ENCODE assay signal across 8 cellular contexts in the genomic region with DNA sequence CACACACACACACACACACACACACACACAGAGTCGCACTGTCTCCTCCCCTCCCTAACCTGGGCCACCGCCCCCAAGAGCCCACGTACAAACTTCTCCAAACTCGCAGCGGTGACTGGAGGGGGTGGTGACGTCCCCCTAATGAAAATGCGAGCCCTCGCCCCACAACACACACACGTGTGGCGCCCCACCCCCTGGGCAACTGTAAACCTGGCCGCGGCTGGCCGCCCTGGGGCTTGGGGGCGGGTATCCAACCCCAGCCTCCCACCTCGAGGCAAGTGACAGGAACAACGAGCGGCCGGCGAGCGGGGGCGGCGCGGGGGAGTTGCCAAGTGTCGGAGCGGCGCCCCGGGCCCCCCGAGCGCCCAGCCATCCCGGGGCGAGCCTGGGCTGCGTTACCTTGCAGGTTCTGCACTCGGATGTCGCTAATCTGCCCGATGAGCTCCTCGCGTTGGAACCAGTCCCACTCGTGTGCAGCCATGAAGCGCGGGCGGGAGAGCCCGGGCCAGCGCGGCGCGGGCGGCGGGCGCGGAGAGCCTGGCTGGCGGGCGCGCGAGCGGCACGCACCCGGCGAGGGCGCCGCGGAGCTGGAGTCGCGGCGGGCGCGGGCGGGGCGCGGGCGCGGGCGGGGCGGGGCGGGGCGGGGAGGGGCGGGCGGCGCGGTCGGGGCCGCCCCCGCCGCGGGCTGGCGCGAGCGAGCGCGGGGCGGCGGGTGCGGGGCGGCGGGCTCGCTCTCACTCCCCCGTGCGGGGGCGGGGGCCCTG. TPM values are rescaled to one million over a fixed set of nuclear protein-coding genes. Genes with fewer than 3 reads are reported as not detected.
A peak's percentile ranks its signal among the peaks of the same experiment; 100 is the strongest.
DNase-seq lines count a peak whose midpoint lies in the region; ATAC-seq and TF ChIP-seq lines count a peak whose summit lies in the region.

A gene with protein sequence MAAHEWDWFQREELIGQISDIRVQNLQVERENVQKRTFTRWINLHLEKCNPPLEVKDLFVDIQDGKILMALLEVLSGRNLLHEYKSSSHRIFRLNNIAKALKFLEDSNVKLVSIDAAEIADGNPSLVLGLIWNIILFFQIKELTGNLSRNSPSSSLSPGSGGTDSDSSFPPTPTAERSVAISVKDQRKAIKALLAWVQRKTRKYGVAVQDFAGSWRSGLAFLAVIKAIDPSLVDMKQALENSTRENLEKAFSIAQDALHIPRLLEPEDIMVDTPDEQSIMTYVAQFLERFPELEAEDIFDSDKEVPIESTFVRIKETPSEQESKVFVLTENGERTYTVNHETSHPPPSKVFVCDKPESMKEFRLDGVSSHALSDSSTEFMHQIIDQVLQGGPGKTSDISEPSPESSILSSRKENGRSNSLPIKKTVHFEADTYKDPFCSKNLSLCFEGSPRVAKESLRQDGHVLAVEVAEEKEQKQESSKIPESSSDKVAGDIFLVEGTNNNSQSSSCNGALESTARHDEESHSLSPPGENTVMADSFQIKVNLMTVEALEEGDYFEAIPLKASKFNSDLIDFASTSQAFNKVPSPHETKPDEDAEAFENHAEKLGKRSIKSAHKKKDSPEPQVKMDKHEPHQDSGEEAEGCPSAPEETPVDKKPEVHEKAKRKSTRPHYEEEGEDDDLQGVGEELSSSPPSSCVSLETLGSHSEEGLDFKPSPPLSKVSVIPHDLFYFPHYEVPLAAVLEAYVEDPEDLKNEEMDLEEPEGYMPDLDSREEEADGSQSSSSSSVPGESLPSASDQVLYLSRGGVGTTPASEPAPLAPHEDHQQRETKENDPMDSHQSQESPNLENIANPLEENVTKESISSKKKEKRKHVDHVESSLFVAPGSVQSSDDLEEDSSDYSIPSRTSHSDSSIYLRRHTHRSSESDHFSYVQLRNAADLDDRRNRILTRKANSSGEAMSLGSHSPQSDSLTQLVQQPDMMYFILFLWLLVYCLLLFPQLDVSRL (minus strand): TSS at position 597 of the 764 bp plus-strand sequence. CDS start 116 bp downstream, at position 481.

- peak within 1 kb of the TSS; percentile 84 for H3K4me3 Mint-ChIP-seq in MCF 10A (ENCODE audit: unreplicated experiment)

- CTCF ChIA-PET in MCF 10A (lab: Yijun Ruan, JAX), result interaction anchor here (0.5 to 1.2 kb wide), 6 partner anchors 17 to 1062 kb away, joined by 3 to 5 read pairs (median 4); no protein-coding TSS in a partner anchor

- peaks cover 63% of the 10 kb centered on the region for H3K4me1 Mint-ChIP-seq in MCF 10A (ENCODE audit: insufficient read depth, unreplicated experiment)

- H3K36me3 ChIP-seq in SK-N-MC (ENCODE audit: insufficient read depth, low read length), result no peaks in the 10 kb centered on the region

- no peaks in the 10 kb centered on the region for H3K27me3 Mint-ChIP-seq in MCF 10A (ENCODE audit: insufficient read depth, unreplicated experiment)

- intact Hi-C loops in MCF 10A (cut with micrococcal nuclease), result loop anchor here (5.0 kb wide), 1 partner anchor 162 kb away; the partner anchor contains the start of gene DICER1

- peaks cover 6% of the 10 kb centered on the region for H3K36me3 Mint-ChIP-seq in MCF 10A (ENCODE audit: insufficient read depth, unreplicated experiment)

- BruUV-seq in MCF 10A (replicated peaks; lab: Mats Ljungman, UMichigan), result no TSS peak

- POLR2A ChIA-PET in MCF 10A (lab: Yijun Ruan, JAX), result interaction anchor here (0.6 to 2.3 kb wide), 10 partner anchors 10 to 772 kb away, joined by 3 to 11 read pairs (median 4); partner anchors contain the start of gene DICER1

- no peaks in the 10 kb centered on the region for H3K9me3 ChIP-seq in SK-N-MC (ENCODE audit: low read depth, low read length)

- H3K27ac Mint-ChIP-seq in MCF 10A (ENCODE audit: low read depth, unreplicated experiment), result peak within 1 kb of the TSS; percentile 35

- peak within 1 kb of the TSS; percentile 74 for H3K9ac ChIP-seq in SK-N-MC (ENCODE audit: insufficient read length)

- ATAC-seq in HG03103 (IDR thresholded peaks at IDR 0.05; ENCODE audit: low read depth, unreplicated experiment), result peak; percentile 44

- peak within 1 kb of the TSS; percentile 93 for H3K4me3 ChIP-seq in SK-N-MC

- no peak for TF ChIP-seq CTCF in MCF 10A (IDR thresholded peaks at IDR 0.05; ENCODE audit: unreplicated experiment)

- DNase-seq in NCI-H1417 (lab: John Stamatoyannopoulos, UW), result peak; percentile 52 to 87 (median 86)
- DNase-seq in NCI-H1417 treated with DMSO at 0.1 percent for 48 hours (lab: John Stamatoyannopoulos, UW), result no peak
- no peak for DNase-seq in SK-N-MC (ENCODE audit: low read depth, low spot score)
- peak; percentile 34 for DNase-seq in MCF 10A (ENCODE audit: unreplicated experiment)
- peak; percentile 77 for DNase-seq in islet precursor cell
- peak; percentile 8 to 25 for DNase-seq in stimulated activated CD4-positive, alpha-beta T cell treated with anti-CD3 and anti-CD28 coated beads, Interleukin-1b, Interleukin-23, amount 100 ng/mL, for 4 hours (ENCODE audit: low read depth in 2 of 2)
- DNase-seq in kidney glomerular epithelial cell (lab: John Stamatoyannopoulos, UW), result no peak

- 0 out of 2 replicates have a peak within 1 kb of the TSS, but pooled peaks have one; percentile 19 for H3K27ac ChIP-seq in SK-N-MC

- H3K9me3 Mint-ChIP-seq in MCF 10A (ENCODE audit: unreplicated experiment), result no peaks in the 10 kb centered on the region

RNA-seq across cellular contexts. Expression of the gene that starts here (rescaled TPM):
- total RNA-seq in MCF 10A (2022), result 15.7 and 17.9 TPM in 2 replicates

Comparison
In these comparisons a context has a peak if more than half of its experiments do, and no peak if none do; other contexts are left out.
1. DNase-seq: peak in NCI-H1417 (3 of 3), MCF 10A (single experiment), islet precursor cell (single experiment) and stimulated activated CD4-positive, alpha-beta T cell treated with anti-CD3 and anti-CD28 coated beads, Interleukin-1b, Interleukin-23, amount 100 ng/mL, for 4 hours (2 of 2); none in NCI-H1417 treated with DMSO at 0.1 percent for 48 hours (single experiment), SK-N-MC (single experiment) and kidney glomerular epithelial cell (single experiment).